10 cellular contexts compared by ENCODE assay signal in the genomic region with DNA sequence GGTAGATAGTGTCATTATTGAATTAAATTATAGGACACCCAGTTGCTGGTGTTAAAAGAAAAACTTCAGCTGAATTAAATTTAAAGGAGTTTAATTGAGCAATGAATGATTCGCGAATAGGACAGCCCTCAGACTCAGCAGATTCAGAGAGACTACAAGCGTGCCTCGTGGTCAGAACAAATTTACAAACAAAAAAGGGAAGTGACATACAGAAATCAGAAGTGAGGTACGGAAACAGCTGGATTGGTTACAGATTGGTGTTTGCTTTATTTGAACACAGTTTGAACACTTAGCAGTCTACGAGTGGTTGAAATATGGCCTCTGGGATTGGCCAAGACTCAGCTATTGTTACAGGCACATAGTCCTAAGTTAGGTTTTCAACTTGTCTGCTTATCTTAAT.
DNase-seq lines count a peak whose midpoint lies in the region; ATAC-seq, FAIRE-seq and TF ChIP-seq lines count a peak whose summit lies in the region.
"Had no signal": no experiment of that assay in that cellular context is flagged by ENCODE, and none has a peak within 500 bp of the region (broad histone marks: within the 10 kb centered on the region; RNA-seq: fewer than 3 reads in every experiment).

No MANE protein-coding gene starts in this region.

- FAIRE-seq in H54 (lab: Jason Lieb, UNC), result no peak

- ATAC-seq in GM21390 (IDR thresholded peaks at IDR 0.05; ENCODE audit: unreplicated experiment) (peak; percentile 96), HG03175 (IDR thresholded peaks at IDR 0.05; ENCODE audit: unreplicated experiment) (peak; percentile 95)
- ATAC-seq in stimulated activated naive CD8-positive, alpha-beta T cell treated with anti-CD3 and anti-CD28 coated beads, Interleukin-15, Interleukin-2, amounts not matched to agents 100 U/mL and 50 U/mL, for 24 hours, result no peak

- DNase-seq in GM12864 (ENCODE audit: low read depth) (peak; percentile 37), SKM-1 (lab: John Stamatoyannopoulos, UW; ENCODE audit: unreplicated experiment) (peak; percentile 56), cerebellar nuclear complex (lab: John Stamatoyannopoulos, UW) (no peak), cortex of kidney (lab: John Stamatoyannopoulos, UW) (no peak), H54 (ENCODE audit: insufficient read length, low spot score) (no peak)
- DNase-seq in stimulated activated naive CD8-positive, alpha-beta T cell treated with anti-CD3 and anti-CD28 coated beads, Interleukin-15, Interleukin-2, amounts not matched to agents 100 U/mL and 50 U/mL, for 24 hours, result no peak
- DNase-seq: NCI-H1694, T-helper 1 cell had no signal

- H3K4me3 ChIP-seq in GM12864 (ENCODE audit: low read depth, low read length), result no peak overlapping the region

- TF ChIP-seq CTCF in GM12864 (IDR thresholded peaks at IDR 0.05; ENCODE audit: low read depth, low read length, missing control alignments), result no peak

- no peak for TF ChIP-seq POLR2A in H54 (IDR thresholded peaks at IDR 0.05; ENCODE audit: low read depth, low read length)

Comparison
In these comparisons a context has a peak if more than half of its experiments do, and no peak if none do; other contexts are left out.
1. DNase-seq: peak in GM12864 (single experiment) and SKM-1 (single experiment); none in cerebellar nuclear complex (0 of 2), stimulated activated naive CD8-positive, alpha-beta T cell treated with anti-CD3 and anti-CD28 coated beads, Interleukin-15, Interleukin-2, amounts not matched to agents 100 U/mL and 50 U/mL, for 24 hours (single experiment), cortex of kidney (single experiment) and H54 (single experiment).